In the genomic region with DNA sequence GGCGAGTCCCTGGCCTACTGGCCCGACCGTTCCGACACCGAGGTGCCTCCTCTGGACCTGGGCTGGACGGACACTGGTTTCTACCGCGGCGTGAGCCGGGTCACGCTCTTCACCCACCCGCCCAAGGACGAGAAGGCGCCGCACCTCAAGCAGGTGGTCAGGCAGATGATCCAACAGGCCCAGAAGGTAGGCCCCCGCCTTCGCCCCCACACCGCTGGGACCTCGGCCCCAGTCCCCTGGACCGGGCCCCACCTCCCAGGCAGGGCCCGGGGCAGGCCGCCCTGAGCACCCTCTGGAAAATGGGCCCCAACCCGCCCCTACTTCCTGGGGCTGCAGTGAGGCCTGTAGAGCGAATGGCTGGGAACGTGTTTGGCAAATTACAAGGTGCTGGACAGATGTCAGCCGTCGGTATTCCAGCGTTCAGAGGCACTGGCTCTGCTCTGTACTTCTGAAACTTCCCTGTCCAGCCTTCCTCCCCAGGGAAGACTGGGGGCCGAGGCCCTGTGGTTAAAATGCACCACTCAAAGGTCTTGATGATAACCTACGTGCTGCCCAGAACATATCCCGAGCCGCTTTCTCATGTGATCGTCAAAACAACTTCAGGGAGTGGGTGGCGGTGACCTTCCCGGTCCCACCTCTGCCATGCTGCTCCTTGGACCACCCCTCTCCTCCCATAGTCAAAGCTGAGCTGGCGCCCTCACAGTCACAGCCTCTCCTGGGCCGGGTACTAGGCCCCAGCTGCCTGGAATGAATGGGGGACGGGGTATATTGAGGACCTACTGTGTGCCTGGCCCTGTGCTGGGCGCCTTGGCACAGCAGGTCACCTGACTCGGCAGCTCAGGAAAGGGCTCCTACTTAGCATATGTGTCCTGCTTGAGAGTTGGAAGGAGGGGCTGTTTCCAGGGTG, we compare ENCODE assay signal across 10 cellular contexts. TPM values are rescaled to one million over a fixed set of nuclear protein-coding genes. Genes with fewer than 3 reads are reported as not detected.
DNase-seq lines count a peak whose midpoint lies in the region; ATAC-seq and TF ChIP-seq lines count a peak whose summit lies in the region.
"Had no signal": no experiment of that assay in that cellular context is flagged by ENCODE, and none has a peak within 500 bp of the region (broad histone marks: within the 10 kb centered on the region; RNA-seq: fewer than 3 reads in every experiment).

No MANE protein-coding gene starts in this region.

- H3K36me3 Mint-ChIP-seq in Calu3 (ENCODE audit: insufficient read depth, unreplicated experiment): peaks cover 31% of the 10 kb centered on the region

- no TSS peak for BruUV-seq in Calu3 (replicated peaks; lab: Mats Ljungman, UMichigan)

- H3K9me3 ChIP-seq in esophagus muscularis mucosa (no peaks in the 10 kb centered on the region), ovary (no peaks in the 10 kb centered on the region)

- peaks cover 56% of the 10 kb centered on the region for H3K4me1 Mint-ChIP-seq in Calu3 (ENCODE audit: low read depth, unreplicated experiment)

- H3K4me3 ChIP-seq in esophagus muscularis mucosa (peak overlapping the region; percentile 21 to 44 (median 36)), ovary (peak overlapping the region; percentile 25)

- WGBS in esophagus muscularis mucosa: 91% methylated on average over 7 of the region's 40 CpGs
- 71 to 72% (median 72%) methylated on average over 40 of the region's 40 CpGs for WGBS in ovary, 3 donors

- ATAC-seq in HG03175 (IDR thresholded peaks at IDR 0.05; ENCODE audit: unreplicated experiment): no peak
- no peak for ATAC-seq in GM18907 (IDR thresholded peaks at IDR 0.05; ENCODE audit: unreplicated experiment)

- peaks cover 0 to 65% (median 15%) of the 10 kb centered on the region in 4 donors for H3K27me3 ChIP-seq in esophagus muscularis mucosa
- H3K27me3 ChIP-seq in ovary: no peaks in the 10 kb centered on the region

- H3K9me3 Mint-ChIP-seq in Calu3 (ENCODE audit: low read depth, unreplicated experiment): no peaks in the 10 kb centered on the region

- H3K27me3 Mint-ChIP-seq in Calu3 (ENCODE audit: unreplicated experiment): peaks cover 27% of the 10 kb centered on the region

- TF ChIP-seq EP300 in esophagus muscularis mucosa (IDR thresholded peaks at IDR 0.05): no peak
- no peak for TF ChIP-seq EP300 in ovary (IDR thresholded peaks at IDR 0.05)

- H3K27ac Mint-ChIP-seq in Calu3 (ENCODE audit: unreplicated experiment): peak overlapping the region; percentile 64

- H3K4me1 ChIP-seq in esophagus muscularis mucosa: peaks cover 8 to 34% (median 22%) of the 10 kb centered on the region in 4 donors
- H3K4me1 ChIP-seq in ovary (ENCODE audit: insufficient read depth): no peaks in the 10 kb centered on the region

- peak overlapping the region; percentile 25 to 56 (median 43) for H3K27ac ChIP-seq in esophagus muscularis mucosa (replicated peaks in 1 of 4)
- no peak overlapping the region for H3K27ac ChIP-seq in ovary
- H3K27ac ChIP-seq: dorsolateral prefrontal cortex had no signal

- H3K4me3 Mint-ChIP-seq in Calu3 (ENCODE audit: low read depth, unreplicated experiment): peak overlapping the region; percentile 70

- CTCF ChIA-PET in Calu3 (lab: Charles Lee): no interaction called here

- H3K36me3 ChIP-seq in esophagus muscularis mucosa (no peaks in the 10 kb centered on the region), ovary (no peaks in the 10 kb centered on the region)

- TF ChIP-seq CTCF in Calu3 (IDR thresholded peaks at IDR 0.05; ENCODE audit: unreplicated experiment) (no peak), esophagus muscularis mucosa (IDR thresholded peaks at IDR 0.05) (no peak), ovary (IDR thresholded peaks at IDR 0.05) (no peak)

- TF ChIP-seq POLR2A in esophagus muscularis mucosa (IDR thresholded peaks at IDR 0.05; ENCODE audit: low read depth): no peak
- no peak for TF ChIP-seq POLR2A in ovary (IDR thresholded peaks at IDR 0.05)

- DNase-seq in Calu3 (peak; percentile 23), RKO (ENCODE audit: low spot score) (peak; percentile 57), esophagus muscularis mucosa (ENCODE audit: extremely low spot score) (no peak), ovary (peak in 2 of 5 donors; percentile 18 to 40), 8988T (no peak), retina (no peak)
- DNase-seq: dorsolateral prefrontal cortex, NCI-H1092 had no signal

- intact Hi-C loops in Calu3 (cut with micrococcal nuclease; ENCODE audit: unreplicated experiment): loop anchor here (5.0 kb wide), 1 partner anchor 48 kb away; no protein-coding TSS in a partner anchor
- intact Hi-C loops in esophagus muscularis mucosa (cut with DNase I): no loop called here
- intact Hi-C loops in ovary (cut with DNase I): no loop called here

RNA-seq across cellular contexts. Expression of a gene that starts 0.8 kb away (rescaled TPM):
- total RNA-seq in Calu3 (2022) (21.0 and 21.9 TPM in 2 replicates), esophagus muscularis mucosa (under 1 TPM; 0.19 to 0.66 (median 0.41) TPM), ovary (1 to 10 TPM in 4 of 7 donors, under 1 TPM in 3; 0.20 to 3.4 (median 1.7) TPM)
- under 1 TPM; 0.12 to 0.51 TPM for polyA plus RNA-seq in ovary

RNA-seq across cellular contexts. Expression of a gene that starts 35.4 kb away (rescaled TPM):
- total RNA-seq in Calu3 (2022) (not detected in 2 replicates), esophagus muscularis mucosa (not detected), ovary (not detected)
- not detected for polyA plus RNA-seq in ovary

Comparison
In these comparisons a context has a peak if more than half of its experiments do, and no peak if none do; other contexts are left out.
1. DNase-seq: peak in Calu3 (single experiment) and RKO (single experiment); none in esophagus muscularis mucosa (single experiment), 8988T (single experiment) and retina (single experiment).
2. H3K27ac ChIP-seq: peak in esophagus muscularis mucosa (4 of 4); none in ovary (0 of 2).